20 cellular contexts compared by ENCODE assay signal in genomic region chr1:155607708-155608107, GRCh38. TPM values are rescaled to one million over a fixed set of nuclear protein-coding genes. Genes with fewer than 3 reads are reported as not detected.
DNase-seq lines count a peak whose midpoint lies in the region; TF ChIP-seq lines count a peak whose summit lies in the region.
"Had no signal": no experiment of that assay in that cellular context is flagged by ENCODE, and none has a peak within 500 bp of the region (broad histone marks: within the 10 kb centered on the region; RNA-seq: fewer than 3 reads in every experiment).

No MANE protein-coding gene starts in this region.

- intact Hi-C loops in ovary (cut with DNase I) = loop anchor here in 1 of 4 donors (5.0 kb wide), 1 partner anchor 45 kb away; the partner anchor contains the start of gene ASH1L

- no peak for TF ChIP-seq POLR2A in ovary (IDR thresholded peaks at IDR 0.05)

- peaks cover 5% of the 10 kb centered on the region for H3K4me1 Mint-ChIP-seq in T-helper 1 cell treated with Interleukin-12 subunit alpha and Interleukin-12 subunit beta and Interleukin-4 antibody, amounts not matched to agents 30 μg/mL and 1 μg/mL, for 36 hours (ENCODE audit: low read depth)
- H3K4me1 Mint-ChIP-seq in CD8-positive, alpha-beta memory T cell = peaks cover 5 to 10% (median 8%) of the 10 kb centered on the region in 3 donors

- no peak for TF ChIP-seq EP300 in ovary (IDR thresholded peaks at IDR 0.05)

- TF ChIP-seq CTCF in choroid plexus epithelial cell (conservative IDR thresholded peaks at IDR 0.05; ENCODE audit: low read depth, low read length) (no peak), ovary (IDR thresholded peaks at IDR 0.05) (no peak)

- no peaks in the 10 kb centered on the region for H3K36me3 ChIP-seq in CD8-positive, alpha-beta memory T cell (ENCODE audit: insufficient read depth, low read length)
- no peaks in the 10 kb centered on the region for H3K36me3 ChIP-seq in ovary

- CTCF ChIA-PET in CD8-positive, alpha-beta memory T cell (lab: Charles Lee) = interaction anchor here (0.6 to 1.5 kb wide), 2 partner anchors 15 to 414 kb away, joined by 3 read pairs; no protein-coding TSS in a partner anchor

- no peak overlapping the region for H3K27ac ChIP-seq in CD8-positive, alpha-beta memory T cell (ENCODE audit: low read depth, low read length)
- no peak overlapping the region for H3K27ac ChIP-seq in ovary
- H3K27ac ChIP-seq: psoas muscle had no signal

- peaks cover 4% of the 10 kb centered on the region for H3K36me3 Mint-ChIP-seq in T-helper 1 cell treated with Interleukin-12 subunit alpha and Interleukin-12 subunit beta and Interleukin-4 antibody, amounts not matched to agents 30 μg/mL and 1 μg/mL, for 36 hours (ENCODE audit: low read depth)
- peaks cover 0 to 11% (median 0%) of the 10 kb centered on the region in 3 donors for H3K36me3 Mint-ChIP-seq in CD8-positive, alpha-beta memory T cell

- POLR2A ChIA-PET in CD8-positive, alpha-beta memory T cell (lab: Charles Lee) = no interaction called here

- H3K9me3 Mint-ChIP-seq in T-helper 1 cell treated with Interleukin-12 subunit alpha and Interleukin-12 subunit beta and Interleukin-4 antibody, amounts not matched to agents 30 μg/mL and 1 μg/mL, for 36 hours = no peaks in the 10 kb centered on the region
- H3K9me3 Mint-ChIP-seq in CD8-positive, alpha-beta memory T cell = no peaks in the 10 kb centered on the region
- H3K9me3 Mint-ChIP-seq: activated B cell treated with CpG ODN at 0.5 μM for 24 hours; activated T-helper 2 cell treated with anti-CD3 and anti-CD28 coated beads, Interferon-gamma antibody, Interleukin-2, Interleukin-4, amounts not matched to agents 10 μg/mL and 5 μg/mL and 100 μg/mL, durations not matched to agents 14 hours and 24 hours and 36 hours; HFFc6 had no signal

- no peak for DNase-seq in T-helper 1 cell
- no peak for DNase-seq in CD8-positive, alpha-beta memory T cell
- DNase-seq in MV-4-11 (lab: John Stamatoyannopoulos, UW) = peak; percentile 29
- peak; percentile 10 for DNase-seq in choroid plexus epithelial cell (ENCODE audit: low read depth)
- no peak for DNase-seq in glomerular visceral epithelial cell (ENCODE audit: extremely low spot score)
- no peak for DNase-seq in NCI-H1417 (lab: John Stamatoyannopoulos, UW)
- DNase-seq in ovary = no peak
- DNase-seq: activated B cell treated with CpG ODN at 0.5 μM for 24 hours; anterior cingulate cortex; BE2C; effector CD4-positive, alpha-beta T cell; HFFc6; NCI-H1105; NCI-H69; psoas muscle; SHP77 treated with DMSO at 0.1 percent for 48 hours; small intestine; stimulated activated CD8-positive, alpha-beta memory T cell treated with anti-CD3 and anti-CD28 coated beads, Interleukin-4, amount 100 ng/mL, for 48 hours had no signal

- H3K4me3 Mint-ChIP-seq in T-helper 1 cell treated with Interleukin-12 subunit alpha and Interleukin-12 subunit beta and Interleukin-4 antibody, amounts not matched to agents 30 μg/mL and 1 μg/mL, for 36 hours = peak overlapping the region; percentile 34
- H3K4me3 Mint-ChIP-seq in CD8-positive, alpha-beta memory T cell = peak overlapping the region in 4 of 7 donors; percentile 28 to 59 (median 49)
- H3K4me3 Mint-ChIP-seq: activated B cell treated with CpG ODN at 0.5 μM for 24 hours, HFFc6 had no signal

- H3K27ac Mint-ChIP-seq in T-helper 1 cell treated with Interleukin-12 subunit alpha and Interleukin-12 subunit beta and Interleukin-4 antibody, amounts not matched to agents 30 μg/mL and 1 μg/mL, for 36 hours = no peak overlapping the region
- no peak overlapping the region for H3K27ac Mint-ChIP-seq in CD8-positive, alpha-beta memory T cell
- H3K27ac Mint-ChIP-seq: activated B cell treated with CpG ODN at 0.5 μM for 24 hours; activated T-helper 2 cell treated with anti-CD3 and anti-CD28 coated beads, Interferon-gamma antibody, Interleukin-2, Interleukin-4, amounts not matched to agents 10 μg/mL and 5 μg/mL and 100 μg/mL, durations not matched to agents 14 hours and 24 hours and 36 hours; HFFc6 had no signal

- peaks cover 4% of the 10 kb centered on the region for H3K4me1 ChIP-seq in CD8-positive, alpha-beta memory T cell (ENCODE audit: insufficient read depth, low read length)
- no peaks in the 10 kb centered on the region for H3K4me1 ChIP-seq in ovary (ENCODE audit: insufficient read depth)
- H3K4me1 ChIP-seq: BE2C, psoas muscle had no signal

- no peaks in the 10 kb centered on the region for H3K27me3 ChIP-seq in CD8-positive, alpha-beta memory T cell (ENCODE audit: insufficient read depth, low read length, poor library complexity, severe bottlenecking)
- H3K27me3 ChIP-seq in ovary = no peaks in the 10 kb centered on the region
- H3K27me3 ChIP-seq: BE2C had no signal

- WGBS in ovary, 3 donors = 67 to 76% (median 72%) methylated on average over 7 of the region's 7 CpGs

- H3K27me3 Mint-ChIP-seq in T-helper 1 cell treated with Interleukin-12 subunit alpha and Interleukin-12 subunit beta and Interleukin-4 antibody, amounts not matched to agents 30 μg/mL and 1 μg/mL, for 36 hours (ENCODE audit: low read depth) = peaks cover 4% of the 10 kb centered on the region
- H3K27me3 Mint-ChIP-seq in CD8-positive, alpha-beta memory T cell = no peaks in the 10 kb centered on the region
- H3K27me3 Mint-ChIP-seq: activated B cell treated with CpG ODN at 0.5 μM for 24 hours had no signal

- H3K9me3 ChIP-seq in CD8-positive, alpha-beta memory T cell (ENCODE audit: low read length) = no peaks in the 10 kb centered on the region
- no peaks in the 10 kb centered on the region for H3K9me3 ChIP-seq in ovary
- H3K9me3 ChIP-seq: BE2C, psoas muscle had no signal

- H3K4me3 ChIP-seq in CD8-positive, alpha-beta memory T cell (ENCODE audit: low read length) = no peak overlapping the region
- H3K4me3 ChIP-seq in choroid plexus epithelial cell (ENCODE audit: low read depth, low read length) = no peak overlapping the region
- H3K4me3 ChIP-seq in ovary = no peak overlapping the region
- H3K4me3 ChIP-seq: psoas muscle had no signal

RNA-seq across cellular contexts. Expression of gene MSTO1, which starts 2.3 kb away (rescaled TPM):
- total RNA-seq in CD8-positive, alpha-beta memory T cell = 10 to 100 TPM; 82.0 to 92.0 TPM
- polyA plus RNA-seq in CD8-positive, alpha-beta memory T cell = 19.6 TPM
- 10 to 100 TPM; 13.8 to 96.2 (median 51.5) TPM for total RNA-seq in ovary
- 10 to 100 TPM; 26.2 to 38.9 TPM for polyA plus RNA-seq in ovary

RNA-seq across cellular contexts. Expression of gene ASH1L, which starts 45.1 kb away (rescaled TPM):
- 10 to 100 TPM; 29.7 to 30.5 TPM for total RNA-seq in CD8-positive, alpha-beta memory T cell
- 25.7 TPM for polyA plus RNA-seq in CD8-positive, alpha-beta memory T cell
- total RNA-seq in ovary = 10 to 100 TPM; 58.6 to 98.4 (median 77.5) TPM
- 10 to 100 TPM; 16.2 to 33.9 TPM for polyA plus RNA-seq in ovary

Comparison
In these comparisons a context has a peak if more than half of its experiments do, and no peak if none do; other contexts are left out.
1. DNase-seq: peak in MV-4-11 (single experiment) and choroid plexus epithelial cell (single experiment); none in T-helper 1 cell (0 of 5), CD8-positive, alpha-beta memory T cell (0 of 5), glomerular visceral epithelial cell (single experiment), NCI-H1417 (0 of 3) and ovary (0 of 5).